16 cellular contexts compared by ENCODE assay signal in the genomic region with DNA sequence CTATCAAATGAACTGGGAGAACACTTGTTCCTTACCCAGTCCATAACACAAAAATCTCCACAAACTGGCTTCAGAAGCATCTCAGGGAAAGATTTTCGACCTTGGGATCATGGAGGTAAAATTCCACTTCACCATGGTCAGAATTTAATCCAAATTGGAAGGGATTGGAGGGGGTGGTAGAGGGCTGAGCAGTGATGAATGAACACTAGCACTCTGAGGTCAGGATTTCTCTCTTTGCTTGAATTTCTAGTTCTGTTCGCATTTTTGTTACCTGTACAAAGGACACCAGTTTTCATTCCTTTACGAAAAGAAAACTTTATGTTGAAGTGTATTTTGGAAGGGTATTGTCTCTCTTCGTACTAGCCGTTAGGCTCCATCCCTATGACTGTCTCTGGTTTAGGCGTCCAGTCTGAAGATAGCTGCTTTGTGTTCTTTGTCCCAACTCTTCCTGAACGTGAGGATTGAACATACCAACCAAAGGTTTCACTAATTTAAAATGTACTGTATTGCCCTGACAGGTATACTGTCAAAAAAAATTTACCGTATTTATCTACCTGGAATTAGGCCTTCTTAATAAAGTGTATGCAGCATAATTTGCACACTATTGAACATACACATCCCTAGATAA. TPM values are rescaled to one million over a fixed set of nuclear protein-coding genes. Genes with fewer than 3 reads are reported as not detected.
DNase-seq lines count a peak whose midpoint lies in the region; ATAC-seq and TF ChIP-seq lines count a peak whose summit lies in the region.
"Had no signal": no experiment of that assay in that cellular context is flagged by ENCODE, and none has a peak within 500 bp of the region (broad histone marks: within the 10 kb centered on the region; RNA-seq: fewer than 3 reads in every experiment).

No MANE protein-coding gene starts in this region.

- H3K4me3 Mint-ChIP-seq in stimulated activated naive CD8-positive, alpha-beta T cell treated with anti-CD3 and anti-CD28 coated beads, Interleukin-15, Interleukin-2, amounts not matched to agents 100 ng/mL and 50 ng/mL, for 24 hours = peak overlapping the region; percentile 90
- H3K4me3 Mint-ChIP-seq in activated CD4-positive, alpha-beta memory T cell treated with anti-CD3 and anti-CD28 coated beads for 36 hours = peak overlapping the region; percentile 84
- H3K4me3 Mint-ChIP-seq in memory B cell = peak overlapping the region; percentile 92
- H3K4me3 Mint-ChIP-seq: brain had no signal

- H3K9me3 ChIP-seq in mucosa of descending colon = no peaks in the 10 kb centered on the region

- no peaks in the 10 kb centered on the region for H3K36me3 ChIP-seq in mucosa of descending colon (ENCODE audit: low read depth)

- no peak overlapping the region for H3K4me3 ChIP-seq in mucosa of descending colon
- H3K4me3 ChIP-seq: smooth muscle cell had no signal

- CTCF ChIA-PET in activated CD4-positive, alpha-beta memory T cell treated with anti-CD3 and anti-CD28 coated beads for 36 hours (lab: Charles Lee) = interaction anchor here (1.0 to 3.2 kb wide), 5 partner anchors 17 to 373 kb away, joined by 3 to 10 read pairs (median 4); no protein-coding TSS in a partner anchor

- H3K36me3 Mint-ChIP-seq in stimulated activated naive CD8-positive, alpha-beta T cell treated with anti-CD3 and anti-CD28 coated beads, Interleukin-15, Interleukin-2, amounts not matched to agents 100 ng/mL and 50 ng/mL, for 24 hours (ENCODE audit: low read depth) = peaks cover 15% of the 10 kb centered on the region
- peaks cover 11% of the 10 kb centered on the region for H3K36me3 Mint-ChIP-seq in activated CD4-positive, alpha-beta memory T cell treated with anti-CD3 and anti-CD28 coated beads for 36 hours
- H3K36me3 Mint-ChIP-seq in memory B cell = peaks cover 6% of the 10 kb centered on the region
- H3K36me3 Mint-ChIP-seq: brain had no signal

- no peaks in the 10 kb centered on the region for H3K9me3 Mint-ChIP-seq in stimulated activated naive CD8-positive, alpha-beta T cell treated with anti-CD3 and anti-CD28 coated beads, Interleukin-15, Interleukin-2, amounts not matched to agents 100 ng/mL and 50 ng/mL, for 24 hours
- H3K9me3 Mint-ChIP-seq in activated CD4-positive, alpha-beta memory T cell treated with anti-CD3 and anti-CD28 coated beads for 36 hours = no peaks in the 10 kb centered on the region
- no peaks in the 10 kb centered on the region for H3K9me3 Mint-ChIP-seq in memory B cell

- H3K4me1 Mint-ChIP-seq in stimulated activated naive CD8-positive, alpha-beta T cell treated with anti-CD3 and anti-CD28 coated beads, Interleukin-15, Interleukin-2, amounts not matched to agents 100 ng/mL and 50 ng/mL, for 24 hours (ENCODE audit: low read depth) = peaks cover 53% of the 10 kb centered on the region
- H3K4me1 Mint-ChIP-seq in activated CD4-positive, alpha-beta memory T cell treated with anti-CD3 and anti-CD28 coated beads for 36 hours (ENCODE audit: low read depth) = peaks cover 18% of the 10 kb centered on the region
- peaks cover 33% of the 10 kb centered on the region for H3K4me1 Mint-ChIP-seq in memory B cell

- peak overlapping the region; percentile 90 for H3K27ac Mint-ChIP-seq in stimulated activated naive CD8-positive, alpha-beta T cell treated with anti-CD3 and anti-CD28 coated beads, Interleukin-15, Interleukin-2, amounts not matched to agents 100 ng/mL and 50 ng/mL, for 24 hours
- peak overlapping the region; percentile 93 for H3K27ac Mint-ChIP-seq in activated CD4-positive, alpha-beta memory T cell treated with anti-CD3 and anti-CD28 coated beads for 36 hours
- peak overlapping the region; percentile 85 for H3K27ac Mint-ChIP-seq in memory B cell
- H3K27ac Mint-ChIP-seq: brain had no signal

- no peak for DNase-seq in stimulated activated naive CD8-positive, alpha-beta T cell treated with anti-CD3 and anti-CD28 coated beads, Interleukin-15, Interleukin-2, amounts not matched to agents 100 U/mL and 50 U/mL, for 24 hours
- no peak for DNase-seq in activated CD4-positive, alpha-beta memory T cell treated with anti-CD3 and anti-CD28 coated beads for 36 hours
- no peak for DNase-seq in memory B cell (ENCODE audit: low spot score in 2 of 2)
- DNase-seq in germinal center (ENCODE audit: low spot score) = no peak
- no peak for DNase-seq in amygdala (lab: John Stamatoyannopoulos, UW)
- DNase-seq in mucosa of descending colon = no peak
- DNase-seq: DMS79, mammary epithelial cell, NCI-H1105 treated with DMSO at 0.1 percent for 48 hours had no signal

- no peak for TF ChIP-seq CTCF in mucosa of descending colon (IDR thresholded peaks at IDR 0.05)

- POLR2A ChIA-PET in activated CD4-positive, alpha-beta memory T cell treated with anti-CD3 and anti-CD28 coated beads for 36 hours (lab: Charles Lee) = no interaction called here

- H3K27me3 Mint-ChIP-seq in stimulated activated naive CD8-positive, alpha-beta T cell treated with anti-CD3 and anti-CD28 coated beads, Interleukin-15, Interleukin-2, amounts not matched to agents 100 ng/mL and 50 ng/mL, for 24 hours = no peaks in the 10 kb centered on the region
- no peaks in the 10 kb centered on the region for H3K27me3 Mint-ChIP-seq in activated CD4-positive, alpha-beta memory T cell treated with anti-CD3 and anti-CD28 coated beads for 36 hours
- H3K27me3 Mint-ChIP-seq in memory B cell = no peaks in the 10 kb centered on the region

- intact Hi-C loops in activated CD4-positive, alpha-beta memory T cell treated with anti-CD3 and anti-CD28 coated beads for 36 hours (cut with micrococcal nuclease) = loop anchor here (1.0 to 10.0 kb wide), 4 partner anchors 9 to 587 kb away; a partner anchor contains a TSS
- intact Hi-C loops in mucosa of descending colon (cut with DNase I, micrococcal nuclease) = no loop called here

- H3K4me1 ChIP-seq in mucosa of descending colon (ENCODE audit: low read depth) = no peaks in the 10 kb centered on the region

- ATAC-seq in stimulated activated naive CD8-positive, alpha-beta T cell treated with anti-CD3 and anti-CD28 coated beads, Interleukin-15, Interleukin-2, amounts not matched to agents 100 U/mL and 50 U/mL, for 24 hours = no peak
- ATAC-seq in memory B cell (ENCODE audit: low read depth) = no peak
- no peak for ATAC-seq in HG03520 (IDR thresholded peaks at IDR 0.05; ENCODE audit: unreplicated experiment)
- ATAC-seq in mucosa of descending colon = no peak

RNA-seq across cellular contexts. Expression of a gene that starts 0.7 kb away (rescaled TPM):
- total RNA-seq in activated CD4-positive, alpha-beta memory T cell treated with anti-CD3 and anti-CD28 coated beads for 36 hours = 10 to 100 TPM; 37.7 to 38.1 TPM
- total RNA-seq in mucosa of descending colon = 1 to 10 TPM; 3.4 to 5.5 (median 4.2) TPM
- total RNA-seq: osteoblast, smooth muscle cell had no signal

RNA-seq across cellular contexts. Expression of a gene that starts 8.1 kb away (rescaled TPM):
- under 1 TPM; 0.41 to 0.95 TPM for total RNA-seq in activated CD4-positive, alpha-beta memory T cell treated with anti-CD3 and anti-CD28 coated beads for 36 hours
- total RNA-seq in mucosa of descending colon = not detected
- total RNA-seq: fibroblast of villous mesenchyme, mammary epithelial cell, osteoblast, smooth muscle cell, temporal lobe had no signal

RNA-seq across cellular contexts. Expression of a gene that starts 58.6 kb away (rescaled TPM):
- total RNA-seq in activated CD4-positive, alpha-beta memory T cell treated with anti-CD3 and anti-CD28 coated beads for 36 hours = 1 to 10 TPM in 1 of 2 experiments, under 1 TPM in 1; 0.86 to 1.1 TPM
- total RNA-seq in mucosa of descending colon = under 1 TPM; 0.22 to 0.51 (median 0.23) TPM
- total RNA-seq: fibroblast of villous mesenchyme, mammary epithelial cell, osteoblast, smooth muscle cell had no signal

Comparison
In these comparisons a context has a peak if more than half of its experiments do, and no peak if none do; other contexts are left out.
1. RNA of a gene that starts 0.7 kb away (total RNA-seq): 37.7 to 38.1 TPM in activated CD4-positive, alpha-beta memory T cell treated with anti-CD3 and anti-CD28 coated beads for 36 hours; 3.4 to 5.5 TPM in mucosa of descending colon; every median in the first group is over 4 times any median in the second.
2. Peak in every context shown above with its lines, with median percentiles within 50 percentile points of each other: H3K27ac Mint-ChIP-seq and H3K4me3 Mint-ChIP-seq.